ENCODE assay signal across 8 cellular contexts in the genomic region with DNA sequence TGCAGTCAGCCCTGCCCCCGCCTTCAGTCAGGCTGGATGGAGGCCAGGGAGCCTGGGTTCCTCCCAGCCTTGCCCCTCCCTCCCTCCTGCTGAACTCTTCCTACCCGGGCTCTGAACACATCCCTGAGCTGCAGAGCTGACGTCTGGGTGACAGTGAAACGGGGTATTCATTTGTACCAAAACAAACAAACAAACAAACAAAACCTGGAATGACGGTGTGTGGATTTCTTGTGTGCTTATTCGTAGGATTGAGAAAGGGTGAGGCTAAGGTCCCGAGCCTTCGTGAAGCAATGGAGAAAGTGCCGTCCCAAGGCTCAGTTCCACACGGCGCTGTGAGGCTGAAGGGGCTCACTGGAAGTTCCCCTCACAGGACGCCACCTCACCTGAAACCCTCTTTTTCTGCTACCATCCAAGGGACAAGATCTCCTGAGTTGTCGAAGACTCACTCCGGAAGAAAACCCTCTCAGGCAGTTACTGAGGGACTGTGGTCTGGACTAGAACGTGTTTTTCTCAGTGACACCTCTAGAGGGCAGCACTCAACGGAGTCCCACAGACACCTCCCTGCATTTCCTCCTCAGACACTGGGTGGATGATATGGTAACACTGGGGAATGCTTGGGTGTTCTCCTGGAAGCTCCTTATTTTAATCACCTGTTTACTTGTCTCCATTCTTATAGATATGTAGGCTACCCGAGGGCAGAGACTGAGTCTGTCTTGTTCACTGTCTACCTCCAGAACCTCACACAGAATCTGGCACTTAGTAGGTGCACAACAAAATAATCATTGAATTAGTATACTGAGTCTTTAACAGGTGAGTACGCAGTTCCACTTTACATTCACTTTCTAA. TPM values are rescaled to one million over a fixed set of nuclear protein-coding genes. Genes with fewer than 3 reads are reported as not detected.
DNase-seq lines count a peak whose midpoint lies in the region; ATAC-seq and TF ChIP-seq lines count a peak whose summit lies in the region.

No MANE protein-coding gene starts in this region.

- peak overlapping the region; percentile 74 for H3K4me3 Mint-ChIP-seq in activated naive CD4-positive, alpha-beta T cell treated with anti-CD3 and anti-CD28 coated beads, Interleukin-2, amount 10 ng/mL, durations not matched to agents 7 days and 5 days
- H3K4me3 Mint-ChIP-seq in glutamatergic neuron (ENCODE audit: unreplicated experiment) (no peak overlapping the region), type B pancreatic cell (peak overlapping the region; percentile 93)

- RAD21 ChIA-PET in HCT116 (lab: Charles Lee; ENCODE audit: low non-redundant PET in 1 of 2, low total read pairs in 2 of 2, uncharacterized antibody in 2 of 2, unreplicated experiment in 2 of 2): no interaction called here

- H3K27ac ChIP-seq in HCT116 (ENCODE audit: low read depth, low read length) (peak overlapping the region; percentile 49), SJCRH30 (no peak overlapping the region), parathyroid adenoma (peak overlapping the region; percentile 76)

- H3K4me3 ChIP-seq in HCT116 (replicated peaks in 1 of 2; ENCODE audit: low read depth in 1 of 2, low read length in 2 of 2): peak overlapping the region; percentile 62 to 69
- peak overlapping the region; percentile 49 for H3K4me3 ChIP-seq in MG63
- peak overlapping the region; percentile 55 for H3K4me3 ChIP-seq in SJCRH30
- H3K4me3 ChIP-seq in parathyroid adenoma (ENCODE audit: low read depth, low read length): peak overlapping the region; percentile 71

- H3K4me1 Mint-ChIP-seq in activated naive CD4-positive, alpha-beta T cell treated with anti-CD3 and anti-CD28 coated beads, Interleukin-2, amount 10 ng/mL, durations not matched to agents 7 days and 5 days: peaks cover 7% of the 10 kb centered on the region
- H3K4me1 Mint-ChIP-seq in glutamatergic neuron (ENCODE audit: low read depth, unreplicated experiment) (no peaks in the 10 kb centered on the region), type B pancreatic cell (ENCODE audit: unreplicated experiment) (peaks cover 10% of the 10 kb centered on the region)

- no peak for TF ChIP-seq POLR2A in HCT116 (IDR thresholded peaks at IDR 0.05; ENCODE audit: borderline replicate concordance, extremely low read depth, insufficient read depth, insufficient read length)

- H3K9me3 Mint-ChIP-seq in activated naive CD4-positive, alpha-beta T cell treated with anti-CD3 and anti-CD28 coated beads, Interleukin-2, amount 10 ng/mL, durations not matched to agents 7 days and 5 days: no peaks in the 10 kb centered on the region
- H3K9me3 Mint-ChIP-seq in glutamatergic neuron (ENCODE audit: unreplicated experiment): no peaks in the 10 kb centered on the region
- no peaks in the 10 kb centered on the region for H3K9me3 Mint-ChIP-seq in type B pancreatic cell

- no peaks in the 10 kb centered on the region for H3K36me3 ChIP-seq in HCT116 (ENCODE audit: control insufficient read depth in 1 of 2, insufficient read depth in 2 of 2, low read length in 2 of 2)
- H3K36me3 ChIP-seq in MG63: no peaks in the 10 kb centered on the region
- H3K36me3 ChIP-seq in SJCRH30: no peaks in the 10 kb centered on the region
- H3K36me3 ChIP-seq in parathyroid adenoma (ENCODE audit: control insufficient read depth, insufficient read depth, low read length): no peaks in the 10 kb centered on the region

- no peaks in the 10 kb centered on the region for H4K20me1 ChIP-seq in HCT116 (ENCODE audit: insufficient read depth)

- H2AFZ ChIP-seq in HCT116 (ENCODE audit: low read depth, low read length, poor library complexity, severe bottlenecking): peak overlapping the region; percentile 90
- H2AFZ ChIP-seq in parathyroid adenoma: peak overlapping the region; percentile 99

- DNase-seq in GM04504 (ENCODE audit: low read depth): peak; percentile 50
- DNase-seq in HCT116 (ENCODE audit: low read depth, low spot score): peak; percentile 55
- peak; percentile 50 for DNase-seq in MG63
- DNase-seq in SJCRH30: peak; percentile 41 to 82
- DNase-seq in activated naive CD4-positive, alpha-beta T cell treated with anti-CD3 and anti-CD28 coated beads, Interleukin-2, amount 10 ng/mL, durations not matched to agents 7 days and 5 days: peak; percentile 78
- peak; percentile 64 for DNase-seq in glutamatergic neuron
- DNase-seq in type B pancreatic cell (ENCODE audit: extremely low spot score, unreplicated experiment): peak; percentile 74

- peak overlapping the region; percentile 68 for H3K9ac ChIP-seq in HCT116 (ENCODE audit: low read length)
- H3K9ac ChIP-seq in parathyroid adenoma: no peak overlapping the region

- ATAC-seq in HCT116: peak; percentile 97

- H3K36me3 Mint-ChIP-seq in activated naive CD4-positive, alpha-beta T cell treated with anti-CD3 and anti-CD28 coated beads, Interleukin-2, amount 10 ng/mL, durations not matched to agents 7 days and 5 days: no peaks in the 10 kb centered on the region
- H3K36me3 Mint-ChIP-seq in glutamatergic neuron (ENCODE audit: unreplicated experiment) (no peaks in the 10 kb centered on the region), type B pancreatic cell (no peaks in the 10 kb centered on the region)

- H3K27me3 ChIP-seq in HCT116 (ENCODE audit: insufficient read depth, low read length): no peaks in the 10 kb centered on the region
- H3K27me3 ChIP-seq in MG63: no peaks in the 10 kb centered on the region
- H3K27me3 ChIP-seq in SJCRH30: no peaks in the 10 kb centered on the region
- no peaks in the 10 kb centered on the region for H3K27me3 ChIP-seq in parathyroid adenoma (ENCODE audit: control insufficient read depth, insufficient read depth, low read length)

- CTCF ChIA-PET in HCT116 (lab: Charles Lee): interaction anchor here (1.0 kb wide), 1 partner anchor 113 kb away, joined by 3 read pairs; the partner anchor contains the start of gene GSTA4
- CTCF ChIA-PET in activated naive CD4-positive, alpha-beta T cell treated with anti-CD3 and anti-CD28 coated beads, Interleukin-2, amount 10 ng/mL, durations not matched to agents 7 days and 5 days (lab: Charles Lee): interaction anchor here (1.4 kb wide), 1 partner anchor 111 kb away, joined by 3 read pairs; no protein-coding TSS in a partner anchor

- TF ChIP-seq RAD21 in HCT116 (IDR thresholded peaks at IDR 0.05; ENCODE audit: low read depth): peak; percentile 66

- TSS peak; percentile 69 for BruUV-seq in HCT116 (replicated peaks; lab: Mats Ljungman, UMichigan)

- H3K27me3 Mint-ChIP-seq in activated naive CD4-positive, alpha-beta T cell treated with anti-CD3 and anti-CD28 coated beads, Interleukin-2, amount 10 ng/mL, durations not matched to agents 7 days and 5 days: peaks cover 6% of the 10 kb centered on the region
- H3K27me3 Mint-ChIP-seq in glutamatergic neuron (ENCODE audit: unreplicated experiment) (no peaks in the 10 kb centered on the region), type B pancreatic cell (no peaks in the 10 kb centered on the region)

- POLR2A ChIA-PET in HCT116 (lab: Charles Lee): no interaction called here

- H3K4me1 ChIP-seq in HCT116 (ENCODE audit: control insufficient read depth in 1 of 2, insufficient read depth in 2 of 2, low read length in 2 of 2) (peaks cover 3 to 20% of the 10 kb centered on the region in 2 experiments), SJCRH30 (0 out of 2 replicates have a peak, but pooled peaks cover 4% of the 10 kb centered on the region), parathyroid adenoma (peaks cover 2% of the 10 kb centered on the region)

- peak overlapping the region; percentile 9 for H3K27ac Mint-ChIP-seq in activated naive CD4-positive, alpha-beta T cell treated with anti-CD3 and anti-CD28 coated beads, Interleukin-2, amount 10 ng/mL, durations not matched to agents 7 days and 5 days
- H3K27ac Mint-ChIP-seq in glutamatergic neuron (ENCODE audit: unreplicated experiment) (no peak overlapping the region), type B pancreatic cell (peak overlapping the region; percentile 75)

- no peaks in the 10 kb centered on the region for H3K9me2 ChIP-seq in HCT116 (ENCODE audit: insufficient read depth)

- TF ChIP-seq CTCF in HCT116 (IDR thresholded peaks at IDR 0.05 in 2 of 3, conservative IDR thresholded peaks at IDR 0.05 in 1 of 3; ENCODE audit: borderline replicate concordance in 1 of 3, insufficient read depth in 1 of 3, low read depth in 2 of 3, low read length in 2 of 3) (peak; percentile 78 to 85 (median 82)), glutamatergic neuron (IDR thresholded peaks at IDR 0.05; ENCODE audit: partially characterized antibody, unreplicated experiment) (peak; percentile 85), parathyroid adenoma (IDR thresholded peaks at IDR 0.05) (peak; percentile 87), type B pancreatic cell (conservative IDR thresholded peaks at IDR 0.05) (peak; percentile 92)

- H3K9me3 ChIP-seq in HCT116 (ENCODE audit: control insufficient read depth in 1 of 2, insufficient read depth in 1 of 2, low read depth in 1 of 2, low read length in 2 of 2) (no peaks in the 10 kb centered on the region), MG63 (no peaks in the 10 kb centered on the region), SJCRH30 (replicated peaks) (no peaks in the 10 kb centered on the region), parathyroid adenoma (ENCODE audit: control insufficient read depth, low read length) (no peaks in the 10 kb centered on the region)

- intact Hi-C loops in HCT116 (cut with micrococcal nuclease): loop anchor here (2.0 kb wide), 1 partner anchor 113 kb away; the partner anchor contains the start of gene GSTA4

- H3K4me2 ChIP-seq in HCT116 (ENCODE audit: low read length) (peak overlapping the region; percentile 99), parathyroid adenoma (ENCODE audit: low read length) (peak overlapping the region; percentile 83)

- H3K79me2 ChIP-seq in HCT116 (ENCODE audit: insufficient read depth, low read length) (no peaks in the 10 kb centered on the region), parathyroid adenoma (no peaks in the 10 kb centered on the region)

TF ChIP-seq in HCT116, 20 proteins besides CTCF, POLR2A, EP300 and RAD21 (continues in another document):
- TF ChIP-seq JUND (IDR thresholded peaks at IDR 0.05): no peak
- no peak for TF ChIP-seq SIN3A (IDR thresholded peaks at IDR 0.05; ENCODE audit: low read depth)
- peak; percentile 64 for TF ChIP-seq POLR2AphosphoS5 (IDR thresholded peaks at IDR 0.05; ENCODE audit: low read depth, low read length)

RNA-seq across cellular contexts. Expression of gene GSTA3, which starts 27.3 kb away (rescaled TPM):
- not detected for total RNA-seq in HCT116 (2021; ENCODE audit: unreplicated experiment)
- polyA plus RNA-seq in HCT116 (2012): not detected in 2 replicates
- not detected in 2 replicates for total RNA-seq in MG63 (2014; rRNA removed; shearing (Covaris generic); ENCODE audit: low replicate concordance)
- not detected in 2 replicates for total RNA-seq in SJCRH30 (2014; rRNA removed; shearing (Covaris generic))
- not detected for total RNA-seq in glutamatergic neuron (ENCODE audit: unreplicated experiment)
- not detected in 2 replicates for total RNA-seq in type B pancreatic cell (ENCODE audit: low replicate concordance)

RNA-seq across cellular contexts. Expression of gene GSTA5, which starts 41.6 kb away (rescaled TPM):
- total RNA-seq in HCT116 (2021; ENCODE audit: unreplicated experiment): not detected
- not detected in 2 replicates for polyA plus RNA-seq in HCT116 (2012)
- total RNA-seq in MG63 (2014; rRNA removed; shearing (Covaris generic); ENCODE audit: low replicate concordance): not detected in 2 replicates
- not detected in 2 replicates for total RNA-seq in SJCRH30 (2014; rRNA removed; shearing (Covaris generic))
- total RNA-seq in glutamatergic neuron (ENCODE audit: unreplicated experiment): not detected
- not detected in 2 replicates for total RNA-seq in type B pancreatic cell (ENCODE audit: low replicate concordance)
